In genomic region chr3:145727416-145727930, GRCh38 we compare ENCODE assay signal across 15 cellular contexts.
A peak's percentile ranks its signal among the peaks of the same experiment; 100 is the strongest.
DNase-seq lines count a peak whose midpoint lies in the region; ATAC-seq lines count a peak whose summit lies in the region.
"Had no signal": no experiment of that assay in that cellular context is flagged by ENCODE, and none has a peak within 500 bp of the region (broad histone marks: within the 10 kb centered on the region; RNA-seq: fewer than 3 reads in every experiment).

No MANE protein-coding gene starts in this region.

- H3K9me3 ChIP-seq in SJCRH30 (replicated peaks) = no peaks in the 10 kb centered on the region
- H3K9me3 ChIP-seq: BLaER1 had no signal

- H3K4me1 ChIP-seq in SJCRH30 = no peaks in the 10 kb centered on the region
- H3K4me1 ChIP-seq: BLaER1 had no signal

- H3K27me3 ChIP-seq in SJCRH30 = no peaks in the 10 kb centered on the region
- H3K27me3 ChIP-seq: BLaER1 had no signal

- H3K27ac ChIP-seq in SJCRH30 = no peak overlapping the region
- H3K27ac ChIP-seq: 22Rv1, BLaER1, HL-60 had no signal

- no peak for ATAC-seq in GM21447 (IDR thresholded peaks at IDR 0.05; ENCODE audit: unreplicated experiment)
- ATAC-seq: GM23338 had no signal

- H3K36me3 ChIP-seq in SJCRH30 = no peaks in the 10 kb centered on the region
- H3K36me3 ChIP-seq: BLaER1 had no signal

- no peak overlapping the region for H3K4me3 ChIP-seq in SJCRH30
- H3K4me3 ChIP-seq: BLaER1, GM23338 had no signal

- DNase-seq in Ammon's horn (ENCODE audit: low spot score) (peak; percentile 13), SJCRH30 (peak; percentile 26 to 61), fibroblast of gingiva (ENCODE audit: low read depth) (peak; percentile 92), myocyte (ENCODE audit: low read depth) (peak; percentile 52), DMS53 treated with DMSO at 0.1 percent for 48 hours (lab: John Stamatoyannopoulos, UW; ENCODE audit: unreplicated experiment) (no peak), DMS153 treated with DMSO at 0.1 percent for 48 hours (lab: John Stamatoyannopoulos, UW; ENCODE audit: unreplicated experiment) (no peak)
- DNase-seq: CD8-positive, alpha-beta memory T cell; DMS79; EL; H7 had no signal

Comparison
In these comparisons a context has a peak if more than half of its experiments do, and no peak if none do; other contexts are left out.
1. DNase-seq: peak in Ammon's horn (single experiment), SJCRH30 (2 of 2), fibroblast of gingiva (single experiment) and myocyte (single experiment); none in DMS53 treated with DMSO at 0.1 percent for 48 hours (single experiment) and DMS153 treated with DMSO at 0.1 percent for 48 hours (single experiment).